In genomic region chr20:49608752-49609670, GRCh38 we compare ENCODE assay signal across 8 cellular contexts. TPM values are rescaled to one million over a fixed set of nuclear protein-coding genes. Genes with fewer than 3 reads are reported as not detected.
DNase-seq lines count a peak whose midpoint lies in the region; TF ChIP-seq lines count a peak whose summit lies in the region.

No MANE protein-coding gene starts in this region.

- peaks cover 11% of the 10 kb centered on the region for H3K27me3 Mint-ChIP-seq in type B pancreatic cell

- no peak overlapping the region for H3K4me3 ChIP-seq in ovary

- H3K36me3 ChIP-seq in ovary = no peaks in the 10 kb centered on the region

- peak; percentile 98 for TF ChIP-seq CTCF in RWPE1 (conservative IDR thresholded peaks at IDR 0.05; ENCODE audit: low read depth)
- TF ChIP-seq CTCF in ovary (IDR thresholded peaks at IDR 0.05) = peak; percentile 95 to 98 (median 98)
- TF ChIP-seq CTCF in type B pancreatic cell (conservative IDR thresholded peaks at IDR 0.05) = peak; percentile 98

- peak overlapping the region; percentile 13 for H3K27ac Mint-ChIP-seq in type B pancreatic cell

- peak; percentile 82 for DNase-seq in NCI-H510A treated with DMSO at 0.1 percent for 48 hours (lab: John Stamatoyannopoulos, UW)
- DNase-seq in NCI-H510A (lab: John Stamatoyannopoulos, UW) = no peak
- DNase-seq in KG1 (lab: John Stamatoyannopoulos, UW) = peak; percentile 79
- DNase-seq in RWPE1 (ENCODE audit: low spot score) = peak; percentile 84
- DNase-seq in activated T-helper 9 cell treated with anti-CD3 and anti-CD28 coated beads, Interleukin-2, amount 50 U/mL, for 16 hours (ENCODE audit: low read depth) = peak; percentile 60
- DNase-seq in germinal center (ENCODE audit: low spot score) = peak; percentile 82
- DNase-seq in ovary = peak; percentile 62 to 80 (median 75)
- peak; percentile 79 for DNase-seq in type B pancreatic cell (ENCODE audit: extremely low spot score, unreplicated experiment)

- TF ChIP-seq EP300 in ovary (IDR thresholded peaks at IDR 0.05) = no peak

- H3K36me3 Mint-ChIP-seq in type B pancreatic cell = no peaks in the 10 kb centered on the region

- H3K27me3 ChIP-seq in ovary = no peaks in the 10 kb centered on the region

- H3K4me1 ChIP-seq in ovary (ENCODE audit: insufficient read depth) = peaks cover 10% of the 10 kb centered on the region

- H3K9me3 Mint-ChIP-seq in type B pancreatic cell = no peaks in the 10 kb centered on the region

- no peak overlapping the region for H3K27ac ChIP-seq in RWPE1
- H3K27ac ChIP-seq in ovary = no peak overlapping the region

- intact Hi-C loops in ovary (cut with DNase I) = loop anchor here (1.0 to 10.0 kb wide), 6 partner anchors 66 to 277 kb away; no protein-coding TSS in a partner anchor

- H3K4me3 Mint-ChIP-seq in type B pancreatic cell = peak overlapping the region; percentile 24

- WGBS in ovary, 3 donors = 6 to 10% (median 8%) methylated on average over 12 to 17 of the region's 17 CpGs

- no peaks in the 10 kb centered on the region for H3K9me3 ChIP-seq in ovary

- no peak for TF ChIP-seq POLR2A in ovary (IDR thresholded peaks at IDR 0.05)

- POLR2A ChIA-PET in RWPE1 (lab: Yijun Ruan, JAX; ENCODE audit: low non-redundant PET) = no interaction called here

- H3K4me1 Mint-ChIP-seq in type B pancreatic cell (ENCODE audit: unreplicated experiment) = peaks cover 21% of the 10 kb centered on the region

- CTCF ChIA-PET in RWPE1 (lab: Yijun Ruan, JAX) = interaction anchor here (0.5 to 9.4 kb wide), 33 partner anchors 11 to 318 kb away, joined by 3 to 130 read pairs (median 4); no protein-coding TSS in a partner anchor

RNA-seq across cellular contexts. Expression of gene PTGIS, which starts 41.1 kb away (rescaled TPM):
- total RNA-seq in ovary = 100 to 1,000 TPM in 5 of 7 donors, 10 to 100 TPM in 2; 38.3 to 221 (median 160) TPM
- polyA plus RNA-seq in ovary = 100 to 1,000 TPM in 1 of 2 donors, 10 to 100 TPM in 1; 42.4 to 130 TPM
- total RNA-seq in type B pancreatic cell (ENCODE audit: low replicate concordance) = 4.6 and 33.3 TPM in 2 replicates
